In genomic region chr4:10180603-10180926, GRCh38 we compare ENCODE assay signal across 1 cellular context.
TF ChIP-seq lines count a peak whose summit lies in the region.

No MANE protein-coding gene starts in this region.

TF ChIP-seq in IMR-90, 13 proteins besides CTCF, POLR2A, EP300 and RAD21:
- TF ChIP-seq RFX5 (IDR thresholded peaks at IDR 0.05; ENCODE audit: low read depth, low read length), result no peak
- TF ChIP-seq CHD1 (IDR thresholded peaks at IDR 0.05; ENCODE audit: low read depth, low read length), result no peak
- TF ChIP-seq MXI1 (IDR thresholded peaks at IDR 0.05; ENCODE audit: borderline replicate concordance, low read depth, low read length), result no peak
- TF ChIP-seq CEBPB (IDR thresholded peaks at IDR 0.05; ENCODE audit: low read depth, low read length), result no peak
- no peak for TF ChIP-seq SMC3 (IDR thresholded peaks at IDR 0.05; ENCODE audit: low read depth, low read length)
- TF ChIP-seq USF2 (IDR thresholded peaks at IDR 0.05; ENCODE audit: low read depth, low read length), result no peak
- no peak for TF ChIP-seq BHLHE40 (IDR thresholded peaks at IDR 0.05; ENCODE audit: low read depth, low read length)
- no peak for TF ChIP-seq MAZ (IDR thresholded peaks at IDR 0.05; ENCODE audit: borderline replicate concordance, low read depth, low read length)
- no peak for TF ChIP-seq RCOR1 (IDR thresholded peaks at IDR 0.05; ENCODE audit: insufficient replicate concordance, low read length)
